In genomic region chr5:66873990-66874389, GRCh38 we compare ENCODE assay signal across 28 cellular contexts.
"Had no signal": no experiment of that assay in that cellular context is flagged by ENCODE, and none has a peak within 500 bp of the region (broad histone marks: within the 10 kb centered on the region; RNA-seq: fewer than 3 reads in every experiment).

No MANE protein-coding gene starts in this region.

- H3K27me3 ChIP-seq: ascending aorta, brain microvascular endothelial cell, dorsolateral prefrontal cortex, neutrophil, tibial nerve had no signal

- H3K4me1 ChIP-seq: ascending aorta, tibial nerve had no signal

- H3K36me3 ChIP-seq: ascending aorta, brain microvascular endothelial cell, lower lobe of right lung, neutrophil, tibial nerve had no signal

- DNase-seq: activated CD4-positive, alpha-beta memory T cell treated with anti-CD3 and anti-CD28 coated beads for 36 hours; activated CD4-positive, alpha-beta T cell treated with anti-CD3 and anti-CD28 coated beads, Interleukin-2, amount 10 ng/mL, durations not matched to agents 24 days and 14 days; activated CD4-positive, CD25-positive, alpha-beta regulatory T cell treated with anti-CD3 and anti-CD28 coated beads, Interleukin-2, amount 50 U/mL, for 72 hours; activated CD8-positive, alpha-beta memory T cell treated with anti-CD3 and anti-CD28 coated beads, Interleukin-2, amount 50 U/mL, for 48 hours; activated gamma-delta T cell; activated naive CD4-positive, alpha-beta T cell treated with anti-CD3 and anti-CD28 coated beads, Interleukin-2, amount 10 ng/mL, durations not matched to agents 7 days and 5 days; activated naive CD8-positive, alpha-beta T cell treated with anti-CD3 and anti-CD28 coated beads, Interleukin-2, amount 10 ng/mL, durations not matched to agents 7 days and 5 days; activated T-cell treated with anti-CD3 and anti-CD28 coated beads, Interleukin-2, amount 50 U/mL, for 24 hours; brain microvascular endothelial cell; dorsolateral prefrontal cortex; effector memory CD4-positive, alpha-beta T cell; foreskin fibroblast; head of caudate nucleus; lower lobe of right lung; mesenchymal stem cell; mucosa of descending colon; right cardiac atrium; stimulated activated CD4-positive, alpha-beta T cell treated with anti-CD3 and anti-CD28 coated beads, Interleukin-2, amount 100 ng/mL, for 48 hours; stimulated activated naive CD4-positive, alpha-beta T cell treated with Interleukin-2 at 50 U/mL for 16 hours; T-helper 17 cell; T1000 had no signal

- ATAC-seq: left lobe of liver; mucosa of descending colon; natural killer cell treated with Interleukin-12 subunit alpha and Interleukin-12 subunit beta and Interleukin-15 and Interleukin-18, amount 100 ng/mL, for 72 hours; right cardiac atrium; T-helper 17 cell had no signal

- H3K27ac ChIP-seq: ascending aorta, brain microvascular endothelial cell, coronary artery, dorsolateral prefrontal cortex, lower lobe of right lung, neutrophil, tibial nerve had no signal

- FAIRE-seq: endothelial cell of umbilical vein had no signal

- H3K9me3 ChIP-seq: ascending aorta, lower lobe of right lung, mucosa of descending colon, neutrophil, tibial nerve had no signal

- H3K4me3 ChIP-seq: ascending aorta, coronary artery, dorsolateral prefrontal cortex, lower lobe of right lung, mucosa of descending colon, tibial nerve had no signal
